Comparison of ENCODE assay signal across 28 cellular contexts in the genomic region with DNA sequence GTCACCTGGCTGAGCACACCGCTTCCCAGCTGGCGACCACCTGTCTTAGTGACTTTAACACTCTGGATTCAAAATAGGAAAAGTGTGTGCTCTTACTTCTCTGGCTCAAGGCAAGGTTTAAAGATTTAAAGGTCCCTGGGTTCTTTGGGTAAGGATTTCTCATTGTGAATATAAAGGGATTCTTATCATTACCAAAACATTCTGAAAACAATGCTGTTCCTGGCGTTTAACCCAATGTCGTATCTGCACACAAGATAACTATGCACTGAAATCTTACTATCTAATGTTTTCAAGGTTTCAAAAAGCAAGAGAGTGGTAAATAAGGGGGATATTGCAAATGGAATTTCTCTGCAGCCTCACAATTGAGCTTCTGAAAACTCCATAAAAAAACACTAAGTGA.
"Had no signal": no experiment of that assay in that cellular context is flagged by ENCODE, and none has a peak within 500 bp of the region (broad histone marks: within the 10 kb centered on the region; RNA-seq: fewer than 3 reads in every experiment).

No MANE protein-coding gene starts in this region.

- H3K27ac Mint-ChIP-seq: mesothelial cell of epicardium; naive B cell; natural killer cell; progenitor cell of endocrine pancreas; stimulated activated naive B cell treated with anti-CD40 and anti-IgM and Interleukin-4, amounts not matched to agents 10 μg/mL and 1 μg/mL and 100 μg/mL, for 72 hours had no signal

- FAIRE-seq: keratinocyte had no signal

- H3K4me3 Mint-ChIP-seq: mesothelial cell of epicardium; naive B cell; natural killer cell; stimulated activated naive B cell treated with anti-CD40 and anti-IgM and Interleukin-4, amounts not matched to agents 10 μg/mL and 1 μg/mL and 100 μg/mL, for 72 hours had no signal

- H3K9me3 Mint-ChIP-seq: natural killer cell; stimulated activated naive B cell treated with anti-CD40 and anti-IgM and Interleukin-4, amounts not matched to agents 10 μg/mL and 1 μg/mL and 100 μg/mL, for 72 hours had no signal

- H3K27me3 ChIP-seq: right lobe of liver, stomach, testis, thyroid gland, transverse colon, upper lobe of left lung, vagina had no signal

- H3K4me1 ChIP-seq: lower lobe of right lung, right atrium auricular region, right lobe of liver, stomach, testis, thyroid gland, transverse colon, upper lobe of left lung, vagina had no signal

- H3K4me1 Mint-ChIP-seq: naive B cell; natural killer cell; stimulated activated naive B cell treated with anti-CD40 and anti-IgM and Interleukin-4, amounts not matched to agents 10 μg/mL and 1 μg/mL and 100 μg/mL, for 72 hours had no signal

- H3K4me3 ChIP-seq: lower lobe of right lung, right atrium auricular region, right lobe of liver, smooth muscle cell, stomach, testis, thyroid gland, transverse colon, upper lobe of left lung, vagina had no signal

- H3K36me3 ChIP-seq: lower lobe of right lung, neutrophil, right atrium auricular region, right lobe of liver, stomach, thyroid gland, transverse colon, upper lobe of left lung, vagina had no signal

- H3K36me3 Mint-ChIP-seq: mesothelial cell of epicardium; naive B cell; natural killer cell; stimulated activated naive B cell treated with anti-CD40 and anti-IgM and Interleukin-4, amounts not matched to agents 10 μg/mL and 1 μg/mL and 100 μg/mL, for 72 hours had no signal

- ATAC-seq: left cardiac atrium; left lobe of liver; left ventricle myocardium superior; lower lobe of right lung; natural killer cell; right lobe of liver; stimulated activated naive B cell treated with anti-CD40 and anti-IgM and Interleukin-4, amounts not matched to agents 10 μg/mL and 1 μg/mL and 100 μg/mL, for 72 hours; stimulated activated naive CD8-positive, alpha-beta T cell treated with anti-CD3 and anti-CD28 coated beads, Interleukin-15, Interleukin-2, amounts not matched to agents 100 U/mL and 50 U/mL, for 24 hours had no signal

- H3K9me3 ChIP-seq: lower lobe of right lung, neutrophil, right lobe of liver, testis, thyroid gland, upper lobe of left lung, vagina had no signal

- H3K27ac ChIP-seq: lower lobe of right lung, neutrophil, right atrium auricular region, right lobe of liver, stomach, testis, thyroid gland, transverse colon, upper lobe of left lung, vagina had no signal

- DNase-seq: hippocampal formation; kidney glomerular epithelial cell; left cardiac atrium; left ventricle myocardium superior; lower lobe of right lung; mammary epithelial cell; mesenchymal stem cell; naive B cell; natural killer cell; occipital lobe; right lobe of liver; stimulated activated CD4-positive, alpha-beta T cell treated with anti-CD3 and anti-CD28 coated beads, Interleukin-1b, Interleukin-23, amount 100 ng/mL, for 48 hours; stimulated activated CD4-positive, alpha-beta T cell treated with anti-CD3 and anti-CD28 coated beads, Interleukin-2, amount 100 ng/mL, for 48 hours; stimulated activated naive B cell treated with anti-CD40 and anti-IgM and Interleukin-4, amounts not matched to agents 10 μg/mL and 1 μg/mL and 100 μg/mL, for 72 hours; stimulated activated naive CD8-positive, alpha-beta T cell treated with anti-CD3 and anti-CD28 coated beads, Interleukin-15, Interleukin-2, amounts not matched to agents 100 U/mL and 50 U/mL, for 24 hours; stomach; testis; thyroid gland; transverse colon; upper lobe of left lung had no signal

- H3K4me2 ChIP-seq: smooth muscle cell had no signal
